Comparison of ENCODE assay signal across 14 cellular contexts in the genomic region with DNA sequence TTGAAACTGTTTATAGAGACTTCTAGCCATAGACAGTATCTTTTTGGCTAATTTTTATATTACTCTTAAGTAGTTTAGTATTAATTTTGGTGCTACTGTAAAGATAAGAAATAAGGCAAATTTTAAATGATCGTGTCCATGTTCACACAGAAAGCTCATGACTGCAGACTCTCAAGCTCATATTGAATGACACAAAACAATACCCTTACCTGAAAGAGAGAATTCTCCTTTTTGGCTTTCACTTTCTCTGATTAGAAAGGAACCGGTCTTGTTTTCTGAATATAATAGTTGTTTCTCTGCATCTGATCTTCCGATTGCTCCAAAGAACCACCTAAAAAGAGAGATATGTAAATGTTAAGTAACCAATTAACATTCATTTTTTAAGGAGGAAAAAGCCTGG. TPM values are rescaled to one million over a fixed set of nuclear protein-coding genes. Genes with fewer than 3 reads are reported as not detected.
DNase-seq lines count a peak whose midpoint lies in the region; ATAC-seq, FAIRE-seq and TF ChIP-seq lines count a peak whose summit lies in the region.
"Had no signal": no experiment of that assay in that cellular context is flagged by ENCODE, and none has a peak within 500 bp of the region (broad histone marks: within the 10 kb centered on the region; RNA-seq: fewer than 3 reads in every experiment).

No MANE protein-coding gene starts in this region.

- no peak overlapping the region for H3K27ac ChIP-seq in adrenal gland
- H3K27ac ChIP-seq: transverse colon had no signal

- FAIRE-seq in GM19239 (lab: Jason Lieb, UNC), result peak; percentile 85
- FAIRE-seq: A204.1 had no signal

- H3K4me1 ChIP-seq in adrenal gland (replicated peaks in 1 of 2), result peaks cover 0 to 3% of the 10 kb centered on the region in 2 donors

- no peak overlapping the region for H3K4me3 ChIP-seq in adrenal gland
- H3K4me3 ChIP-seq: transverse colon had no signal

- H3K27me3 ChIP-seq in adrenal gland, result no peaks in the 10 kb centered on the region
- H3K27me3 ChIP-seq: transverse colon had no signal

- no peaks in the 10 kb centered on the region for H3K36me3 ChIP-seq in adrenal gland (replicated peaks in 1 of 2)
- H3K36me3 ChIP-seq: transverse colon had no signal

- WGBS in adrenal gland, 4 donors, result 62 to 94% (median 79%) methylated on average over 3 of the region's 3 CpGs

- TF ChIP-seq POLR2A in adrenal gland (IDR thresholded peaks at IDR 0.05), result no peak

- TF ChIP-seq CTCF in GM10266 (IDR thresholded peaks at IDR 0.05; ENCODE audit: control insufficient read depth, insufficient read depth, low read depth, missing control alignments) (no peak), adrenal gland (IDR thresholded peaks at IDR 0.05) (no peak)

- intact Hi-C loops in left cardiac atrium (cut with DNase I) (no loop called here), adrenal gland (cut with DNase I) (no loop called here)

- DNase-seq in GM10266 (ENCODE audit: extremely low spot score) (peak; percentile 34), GM19239 (ENCODE audit: insufficient read length, low spot score) (no peak), left cardiac atrium (no peak), adrenal gland (no peak), epidermal melanocyte (ENCODE audit: insufficient read length, low spot score) (no peak), OCI-M1 (lab: John Stamatoyannopoulos, UW) (no peak)
- DNase-seq: activated CD8-positive, alpha-beta T cell treated with anti-CD3 and anti-CD28 coated beads, Interleukin-2, amount 10 ng/mL, durations not matched to agents 7 days and 5 days; NCI-H510A; nucleus accumbens; T1000; transverse colon had no signal

- H3K9me3 ChIP-seq in adrenal gland (replicated peaks in 1 of 3), result no peaks in the 10 kb centered on the region
- H3K9me3 ChIP-seq: transverse colon had no signal

- peak; percentile 93 for ATAC-seq in GM21723 (IDR thresholded peaks at IDR 0.05; ENCODE audit: unreplicated experiment)
- peak; percentile 81 for ATAC-seq in HG03103 (IDR thresholded peaks at IDR 0.05; ENCODE audit: low read depth, unreplicated experiment)
- no peak for ATAC-seq in left cardiac atrium
- ATAC-seq: activated CD8-positive, alpha-beta T cell treated with anti-CD3 and anti-CD28 coated beads, Interleukin-2, amount 10 ng/mL, durations not matched to agents 7 days and 5 days had no signal

RNA-seq across cellular contexts. Expression of a gene that starts 57.0 kb away (rescaled TPM):
- total RNA-seq in left cardiac atrium (1 to 10 TPM; 4.0 to 4.8 TPM), adrenal gland (1 to 10 TPM; 1.7 to 4.1 (median 2.9) TPM)
- polyA plus RNA-seq in adrenal gland, result 1 to 10 TPM in 1 of 3 donors, under 1 TPM in 2; 0.30 to 1.9 (median 0.40) TPM

Comparison
In these comparisons a context has a peak if more than half of its experiments do, and no peak if none do; other contexts are left out.
1. ATAC-seq: peak in GM21723 (single experiment) and HG03103 (single experiment); none in left cardiac atrium (0 of 2).